In the genomic region with DNA sequence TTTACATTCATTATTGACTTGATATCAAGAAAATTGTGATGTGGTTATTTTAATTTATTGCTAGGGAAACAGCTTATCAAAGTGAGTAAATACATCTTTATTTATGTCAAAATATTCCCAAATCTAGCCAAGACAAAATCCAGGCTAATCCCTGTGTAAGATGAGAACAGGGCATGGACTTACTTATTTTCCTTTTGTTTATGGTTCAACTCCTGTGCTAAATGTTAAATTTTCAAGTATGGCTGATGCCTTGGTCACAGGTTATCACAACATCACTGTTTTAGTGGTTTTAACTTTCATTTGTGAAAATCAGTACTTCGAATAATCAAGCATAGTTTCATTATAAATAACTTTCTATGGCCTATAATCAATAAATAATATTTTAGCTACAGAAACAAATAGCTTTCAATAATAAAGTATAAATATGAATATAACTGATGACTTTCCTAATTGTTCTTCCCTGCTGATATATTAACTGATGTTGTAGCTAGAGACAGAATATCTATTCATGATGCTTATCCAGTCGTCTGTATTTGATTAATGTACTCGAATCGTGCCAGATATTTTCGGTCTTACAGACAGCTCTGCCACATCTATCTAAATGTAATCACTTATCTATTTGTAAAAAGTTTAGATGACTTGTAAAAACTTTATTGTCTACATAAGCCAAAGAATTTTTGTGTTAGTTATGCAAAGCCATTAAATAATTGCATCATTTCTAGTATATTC, we compare ENCODE assay signal across 12 cellular contexts.
"Had no signal": no experiment of that assay in that cellular context is flagged by ENCODE, and none has a peak within 500 bp of the region (broad histone marks: within the 10 kb centered on the region; RNA-seq: fewer than 3 reads in every experiment).

No MANE protein-coding gene starts in this region.

- H3K4me1 ChIP-seq: colonic mucosa had no signal

- H3K4me3 ChIP-seq: colonic mucosa, thoracic aorta had no signal

- H3K27me3 ChIP-seq: colonic mucosa had no signal

- H3K9me3 ChIP-seq: colonic mucosa, thoracic aorta had no signal

- H3K27ac ChIP-seq: colonic mucosa, thoracic aorta had no signal

- H3K36me3 ChIP-seq: colonic mucosa, thoracic aorta had no signal

- DNase-seq: activated CD4-positive, alpha-beta T cell treated with anti-CD3 and anti-CD28 coated beads for 48 hours; activated CD8-positive, alpha-beta T cell treated with anti-CD3 and anti-CD28 coated beads, Interleukin-2, amount 10 ng/mL, durations not matched to agents 7 days and 5 days; activated naive CD4-positive, alpha-beta T cell treated with Interleukin-2 at 50 U/mL for 16 hours; activated naive CD8-positive, alpha-beta T cell treated with anti-CD3 and anti-CD28 coated beads, Interleukin-2, amount 50 U/mL, for 24 hours; colonic mucosa; effector CD4-positive, alpha-beta T cell; hypothalamus; naive thymus-derived CD4-positive, alpha-beta T cell; nucleus accumbens; stimulated activated CD4-positive, alpha-beta T cell treated with anti-CD3 and anti-CD28 coated beads, Interleukin-4, amount 100 ng/mL, for 1 hour; T-helper 1 cell had no signal
